24 cellular contexts compared by ENCODE assay signal in genomic region chr5:177387405-177387804, GRCh38. TPM values are rescaled to one million over a fixed set of nuclear protein-coding genes. Genes with fewer than 3 reads are reported as not detected.
DNase-seq lines count a peak whose midpoint lies in the region; ATAC-seq and TF ChIP-seq lines count a peak whose summit lies in the region.
"Had no signal": no experiment of that assay in that cellular context is flagged by ENCODE, and none has a peak within 500 bp of the region (broad histone marks: within the 10 kb centered on the region; RNA-seq: fewer than 3 reads in every experiment).

No MANE protein-coding gene starts in this region.

- no peaks in the 10 kb centered on the region for H3K27me3 ChIP-seq in BLaER1
- no peaks in the 10 kb centered on the region for H3K27me3 ChIP-seq in SU-DHL-6 (ENCODE audit: low read length)

- H3K4me2 ChIP-seq in BLaER1 (peak overlapping the region; percentile 76), SU-DHL-6 (ENCODE audit: low read depth, low read length, poor library complexity, severe bottlenecking) (peak overlapping the region; percentile 14)

- peaks cover 8% of the 10 kb centered on the region for H3K27me3 Mint-ChIP-seq in memory B cell
- H3K27me3 Mint-ChIP-seq: CD4-positive, CD25-positive, alpha-beta regulatory T cell had no signal

- no peak overlapping the region for H3K27ac ChIP-seq in BLaER1
- H3K27ac ChIP-seq in SU-DHL-6 (ENCODE audit: low read depth, low read length), result no peak overlapping the region

- no peaks in the 10 kb centered on the region for H3K36me3 ChIP-seq in BLaER1
- H3K36me3 ChIP-seq in SU-DHL-6 (ENCODE audit: low read length), result no peaks in the 10 kb centered on the region

- H4K20me1 ChIP-seq in BLaER1, result no peaks in the 10 kb centered on the region
- no peaks in the 10 kb centered on the region for H4K20me1 ChIP-seq in SU-DHL-6 (ENCODE audit: low read depth, low read length)

- H3K9me2 ChIP-seq in SU-DHL-6 (replicated peaks; ENCODE audit: insufficient read depth, low read length), result no peaks in the 10 kb centered on the region

- H3K4me3 Mint-ChIP-seq in memory B cell, result no peak overlapping the region
- H3K4me3 Mint-ChIP-seq: CD4-positive, CD25-positive, alpha-beta regulatory T cell; T-helper 1 cell treated with Interleukin-12 subunit alpha and Interleukin-12 subunit beta and Interleukin-4 antibody, amounts not matched to agents 30 μg/mL and 1 μg/mL, for 36 hours had no signal

- no peak for TF ChIP-seq CTCF in SU-DHL-6 (IDR thresholded peaks at IDR 0.05; ENCODE audit: insufficient read depth, low read length, poor library complexity, severe bottlenecking)

- no peaks in the 10 kb centered on the region for H3K36me3 Mint-ChIP-seq in memory B cell
- H3K36me3 Mint-ChIP-seq: CD4-positive, CD25-positive, alpha-beta regulatory T cell had no signal

- no peaks in the 10 kb centered on the region for H3K9me3 Mint-ChIP-seq in memory B cell
- H3K9me3 Mint-ChIP-seq: CD4-positive, CD25-positive, alpha-beta regulatory T cell; T-helper 1 cell treated with Interleukin-12 subunit alpha and Interleukin-12 subunit beta and Interleukin-4 antibody, amounts not matched to agents 30 μg/mL and 1 μg/mL, for 36 hours had no signal

- H3K4me3 ChIP-seq in BLaER1 (no peak overlapping the region), SU-DHL-6 (ENCODE audit: insufficient read depth, low read length, poor library complexity, severe bottlenecking) (no peak overlapping the region)

- no peaks in the 10 kb centered on the region for H3K79me2 ChIP-seq in SU-DHL-6 (ENCODE audit: insufficient read depth, low read length)

- H3K27ac Mint-ChIP-seq in memory B cell, result no peak overlapping the region
- H3K27ac Mint-ChIP-seq: CD4-positive, CD25-positive, alpha-beta regulatory T cell; T-helper 1 cell treated with Interleukin-12 subunit alpha and Interleukin-12 subunit beta and Interleukin-4 antibody, amounts not matched to agents 30 μg/mL and 1 μg/mL, for 36 hours had no signal

- H3F3A ChIP-seq in SU-DHL-6 (ENCODE audit: insufficient read depth), result 0 out of 2 replicates have a peak, but pooled peaks cover 3% of the 10 kb centered on the region

- peak; percentile 24 for ATAC-seq in memory B cell (ENCODE audit: low read depth)
- ATAC-seq in GM19455 (IDR thresholded peaks at IDR 0.05; ENCODE audit: unreplicated experiment), result no peak
- ATAC-seq in HG02763 (IDR thresholded peaks at IDR 0.05; ENCODE audit: unreplicated experiment), result no peak

- H3K4me1 ChIP-seq in BLaER1, result peaks cover 84% of the 10 kb centered on the region

- H2AFZ ChIP-seq in SU-DHL-6 (ENCODE audit: low read depth, low read length, severe bottlenecking), result no peak overlapping the region

- DNase-seq in Caki2 (ENCODE audit: low read depth) (peak; percentile 40), memory B cell (ENCODE audit: low spot score in 2 of 2) (no peak)
- no peak for DNase-seq in effector CD8-positive, alpha-beta T cell (lab: John Stamatoyannopoulos, UW)
- DNase-seq: Calu3; CD4-positive, CD25-positive, alpha-beta regulatory T cell; DMS153; KBM-7; MM.1S; NCI-H1092; NCI-H146; NCI-H2029; NCI-H2227 treated with DMSO at 0.1 percent for 48 hours; NCI-H510A; NCI-H748 treated with DMSO at 0.1 percent for 48 hours; OCI-M1; Right ventricle myocardium superior had no signal

- no peak overlapping the region for H3K9ac ChIP-seq in BLaER1
- H3K9ac ChIP-seq in SU-DHL-6 (ENCODE audit: low read length), result no peak overlapping the region

- H3K9me3 ChIP-seq in BLaER1, result no peaks in the 10 kb centered on the region
- no peaks in the 10 kb centered on the region for H3K9me3 ChIP-seq in SU-DHL-6 (ENCODE audit: insufficient read depth, low read length)

- in situ Hi-C loops in Caki2 (cut with HindIII; ENCODE audit: low pct_unique_long_range_greater_than_20kb, low sequenced_read_pairs), result no loop called here

- peaks cover 29% of the 10 kb centered on the region for H3K4me1 Mint-ChIP-seq in memory B cell

RNA-seq across cellular contexts. Expression of gene SLC34A1, which starts 3.2 kb away (rescaled TPM):
- total RNA-seq in Caki2 (2014; rRNA removed; shearing (Covaris generic); ENCODE audit: low replicate concordance), result 0.64 and 1.5 TPM in 2 replicates
- total RNA-seq: Daoy, H4, Right ventricle myocardium superior had no signal

RNA-seq across cellular contexts. Expression of gene PFN3, which starts 13.1 kb away (rescaled TPM):
- not detected in 2 replicates for total RNA-seq in Caki2 (2014; rRNA removed; shearing (Covaris generic); ENCODE audit: low replicate concordance)
- total RNA-seq: Calu3; CD4-positive, CD25-positive, alpha-beta regulatory T cell; Daoy; H4; Right ventricle myocardium superior; SK-MEL-5 had no signal

RNA-seq across cellular contexts. Expression of gene F12, which starts 22.0 kb away (rescaled TPM):
- 39.4 and 58.6 TPM in 2 replicates for total RNA-seq in Caki2 (2014; rRNA removed; shearing (Covaris generic); ENCODE audit: low replicate concordance)
- total RNA-seq: Right ventricle myocardium superior had no signal

RNA-seq across cellular contexts. Expression of gene RGS14, which starts 29.7 kb away (rescaled TPM):
- total RNA-seq in Caki2 (2014; rRNA removed; shearing (Covaris generic); ENCODE audit: low replicate concordance), result 97.6 and 107 TPM in 2 replicates

RNA-seq across cellular contexts. Expression of gene LMAN2, which starts 35.9 kb away (rescaled TPM):
- 602 and 647 TPM in 2 replicates for total RNA-seq in Caki2 (2014; rRNA removed; shearing (Covaris generic); ENCODE audit: low replicate concordance)
